ENCODE assay signal across 33 cellular contexts in the genomic region with DNA sequence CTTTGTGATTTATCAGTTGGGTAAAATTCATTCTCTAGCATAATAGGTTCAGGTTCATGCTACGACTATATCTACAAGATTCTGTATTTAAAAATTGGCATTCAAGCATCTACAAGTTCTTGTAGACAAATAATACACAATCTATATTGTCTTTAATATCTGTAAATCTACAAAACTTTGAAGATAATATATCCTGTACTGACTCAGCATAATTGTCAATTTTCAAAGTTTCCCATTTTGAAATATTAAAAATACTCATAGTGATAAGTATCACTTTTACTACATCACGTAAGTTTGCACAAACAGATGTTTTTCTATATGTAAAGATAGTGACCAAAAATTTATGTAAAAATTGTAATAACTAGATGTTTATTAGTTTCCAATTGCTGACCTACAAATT.
DNase-seq lines count a peak whose midpoint lies in the region; ATAC-seq, FAIRE-seq and TF ChIP-seq lines count a peak whose summit lies in the region.
"Had no signal": no experiment of that assay in that cellular context is flagged by ENCODE, and none has a peak within 500 bp of the region (broad histone marks: within the 10 kb centered on the region; RNA-seq: fewer than 3 reads in every experiment).

No MANE protein-coding gene starts in this region.

- H3K23ac ChIP-seq in IMR-90 (ENCODE audit: low read depth, low read length) = no peak overlapping the region

- in situ Hi-C loops in HepG2 (cut with HindIII; ENCODE audit: extremely low pct_ligation_motif_present, low pct_unique_long_range_greater_than_20kb) (no loop called here), IMR-90 (cut with MboI; ENCODE audit: low sequenced_read_pairs) (no loop called here)

- H3K4me2 ChIP-seq in HepG2 (ENCODE audit: low read depth, low read length) (no peak overlapping the region), A549 (no peak overlapping the region), IMR-90 (ENCODE audit: low read depth, low read length) (no peak overlapping the region)
- H3K4me2 ChIP-seq: BLaER1; BLaER1 treated with 17β-estradiol and CSF1 and Interleukin-3, amounts not matched to agents 10 nM and 100 nM had no signal

- no peaks in the 10 kb centered on the region for H3K9me1 ChIP-seq in IMR-90 (ENCODE audit: insufficient read depth, low read length)

- no peak for TF ChIP-seq EP300 in HepG2 (IDR thresholded peaks at IDR 0.05; ENCODE audit: low read depth in 2 of 2, low read length in 2 of 2)
- TF ChIP-seq EP300 in HepG2 (CRISPR knock-in tag; IDR thresholded peaks at IDR 0.05; ENCODE audit: borderline replicate concordance) = no peak
- no peak for TF ChIP-seq EP300 in A549 (IDR thresholded peaks at IDR 0.05)

- FAIRE-seq in HepG2 (lab: Jason Lieb, UNC) (no peak), A549 (lab: Jason Lieb, UNC) (no peak), frontal cortex (lab: Jason Lieb, UNC) (peak; percentile 42)
- FAIRE-seq: A204.1 had no signal

- no peak overlapping the region for H2BK20ac ChIP-seq in IMR-90 (ENCODE audit: low read depth, low read length)

- H3K14ac ChIP-seq in IMR-90 (replicated peaks; ENCODE audit: low read depth, low read length) = no peak overlapping the region

- BruUV-seq in HepG2 (replicated peaks; lab: Mats Ljungman, UMichigan) = no TSS peak
- no TSS peak for BruUV-seq in IMR-90 (replicated peaks; lab: Mats Ljungman, UMichigan)

- no peak overlapping the region for H3K18ac ChIP-seq in IMR-90 (ENCODE audit: low read depth, low read length)

- H3K79me1 ChIP-seq in IMR-90 (ENCODE audit: low read depth in 1 of 2, low read length in 2 of 2) = no peaks in the 10 kb centered on the region

- no peak overlapping the region for H3K4ac ChIP-seq in IMR-90 (ENCODE audit: low read depth, low read length)

- WGBS in HepG2 (ENCODE audit: low lambda C conversion rate) = 4% methylated on average over 2 of the region's 2 CpGs
- 43% methylated on average over 2 of the region's 2 CpGs for WGBS in right lobe of liver (ENCODE audit: insufficient coverage, low coverage, low lambda C conversion rate, missing lambda C conversion rate)
- WGBS in A549 (ENCODE audit: missing lambda C conversion rate) = 26% methylated on average over 2 of the region's 2 CpGs
- WGBS in IMR-90 (ENCODE audit: extremely low coverage in 2 of 2, insufficient read length in 1 of 2), 2 experiments = no CpG with 5 or more reads among the region's 2 CpGs

- CTCF ChIA-PET in HepG2 (lab: Yijun Ruan, JAX; ENCODE audit: low intra/inter-chr PET ratio, low total read pairs) = no interaction called here
- CTCF ChIA-PET in A549 (lab: Yijun Ruan, JAX) = no interaction called here
- CTCF ChIA-PET in IMR-90 (lab: Yijun Ruan, JAX) = no interaction called here

- no peak overlapping the region for H4K5ac ChIP-seq in IMR-90 (ENCODE audit: low read depth, low read length)

- TF ChIP-seq CTCF in HepG2 (CRISPR knock-in tag; IDR thresholded peaks at IDR 0.05) (no peak), right lobe of liver (IDR thresholded peaks at IDR 0.05) (no peak), A549 (IDR thresholded peaks at IDR 0.05) (no peak), IMR-90 (conservative IDR thresholded peaks at IDR 0.05; ENCODE audit: low read depth, low read length) (no peak)

- H2BK120ac ChIP-seq in IMR-90 (ENCODE audit: low read depth, low read length) = no peak overlapping the region

- H3K79me2 ChIP-seq in HepG2 (ENCODE audit: insufficient read depth, low read length) = no peaks in the 10 kb centered on the region

- H3K9me3 ChIP-seq in HepG2 (ENCODE audit: low read length) = no peaks in the 10 kb centered on the region
- H3K9me3 ChIP-seq in right lobe of liver = no peaks in the 10 kb centered on the region
- H3K9me3 ChIP-seq in A549 = no peaks in the 10 kb centered on the region
- H3K9me3 ChIP-seq in IMR-90 (ENCODE audit: control insufficient read depth, insufficient read depth, low read length) = no peaks in the 10 kb centered on the region
- H3K9me3 ChIP-seq: BE2C; BLaER1; BLaER1 treated with 17β-estradiol and CSF1 and Interleukin-3, amounts not matched to agents 10 nM and 100 nM; Caco-2 had no signal

- dilution Hi-C loops in IMR-90 (cut with HindIII; ENCODE audit: low sequenced_read_pairs, unreplicated experiment) = no loop called here

- no peak overlapping the region for H2AFZ ChIP-seq in HepG2 (ENCODE audit: low read length)
- no peak overlapping the region for H2AFZ ChIP-seq in IMR-90 (replicated peaks; ENCODE audit: low read length, poor library complexity)

- H3K4me1 ChIP-seq in HepG2 (ENCODE audit: insufficient read depth, low read length) (no peaks in the 10 kb centered on the region), right lobe of liver (no peaks in the 10 kb centered on the region), A549 (peaks cover 8% of the 10 kb centered on the region; the same call in 2 of the 3 replicates), IMR-90 (ENCODE audit: control insufficient read depth, insufficient read depth, low read length) (no peaks in the 10 kb centered on the region)
- H3K4me1 ChIP-seq: BE2C; BLaER1; BLaER1 treated with 17β-estradiol and CSF1 and Interleukin-3, amounts not matched to agents 10 nM and 100 nM; Caco-2 had no signal

- no peak overlapping the region for H2AK9ac ChIP-seq in IMR-90 (replicated peaks; ENCODE audit: low read depth, low read length, poor library complexity)

- H3K9ac ChIP-seq in HepG2 (ENCODE audit: insufficient read depth, low read depth, low read length) = no peak overlapping the region
- H3K9ac ChIP-seq in IMR-90 (ENCODE audit: low read depth, low read length) = no peak overlapping the region
- H3K9ac ChIP-seq: BLaER1; BLaER1 treated with 17β-estradiol and CSF1 and Interleukin-3, amounts not matched to agents 10 nM and 100 nM had no signal

- no peak for TF ChIP-seq POLR2A in HepG2 (IDR thresholded peaks at IDR 0.05; ENCODE audit: insufficient read depth in 1 of 2, low read depth in 2 of 2, low read length in 2 of 2)
- TF ChIP-seq POLR2A in right lobe of liver (IDR thresholded peaks at IDR 0.05) = no peak
- no peak for TF ChIP-seq POLR2A in A549 (IDR thresholded peaks at IDR 0.05; ENCODE audit: low read length)
- TF ChIP-seq POLR2A in IMR-90 (IDR thresholded peaks at IDR 0.05; ENCODE audit: low read depth, low read length) = no peak

- POLR2A ChIA-PET in HepG2 (lab: Yijun Ruan, JAX) = no interaction called here
- POLR2A ChIA-PET in A549 (lab: Yijun Ruan, JAX) = no interaction called here
- POLR2A ChIA-PET in IMR-90 (lab: Charles Lee; ENCODE audit: unreplicated experiment) = no interaction called here

- no peak overlapping the region for H4K91ac ChIP-seq in IMR-90 (ENCODE audit: insufficient read depth, low read depth, low read length)

- TF ChIP-seq RAD21 in HepG2 (CRISPR knock-in tag; IDR thresholded peaks at IDR 0.05) (no peak), A549 (conservative IDR thresholded peaks at IDR 0.05 in 1 of 2, IDR thresholded peaks at IDR 0.05 in 1 of 2) (no peak), IMR-90 (IDR thresholded peaks at IDR 0.05; ENCODE audit: low read length) (no peak)

- H3K27ac ChIP-seq in HepG2 (ENCODE audit: extremely low read length, insufficient read depth, low read length) = no peak overlapping the region
- no peak overlapping the region for H3K27ac ChIP-seq in right lobe of liver
- H3K27ac ChIP-seq in A549 = no peak overlapping the region
- H3K27ac ChIP-seq in IMR-90 (ENCODE audit: insufficient read depth, low read length) = no peak overlapping the region
- H3K27ac ChIP-seq: 22Rv1; BLaER1; BLaER1 treated with 17β-estradiol and CSF1 and Interleukin-3, amounts not matched to agents 10 nM and 100 nM; C4-2B had no signal

- H3K36me3 ChIP-seq in HepG2 (replicated peaks in 1 of 2; ENCODE audit: control insufficient read depth in 1 of 2, insufficient read depth in 2 of 2, low read length in 2 of 2) (no peaks in the 10 kb centered on the region), right lobe of liver (no peaks in the 10 kb centered on the region), IMR-90 (ENCODE audit: control insufficient read depth, insufficient read depth, low read length) (no peaks in the 10 kb centered on the region)
- H3K36me3 ChIP-seq: BE2C; BLaER1; BLaER1 treated with 17β-estradiol and CSF1 and Interleukin-3, amounts not matched to agents 10 nM and 100 nM had no signal

- H4K20me1 ChIP-seq in HepG2 (ENCODE audit: insufficient read depth, low read length) (no peaks in the 10 kb centered on the region), IMR-90 (ENCODE audit: insufficient read depth, low read length) (no peaks in the 10 kb centered on the region)
- H4K20me1 ChIP-seq: BLaER1; BLaER1 treated with 17β-estradiol and CSF1 and Interleukin-3, amounts not matched to agents 10 nM and 100 nM had no signal

- H3K4me3 ChIP-seq in HepG2 (replicated peaks in 1 of 3; ENCODE audit: insufficient read depth in 1 of 3, low read depth in 2 of 3, low read length in 3 of 3) (no peak overlapping the region), right lobe of liver (no peak overlapping the region), A549 (no peak overlapping the region), IMR-90 (ENCODE audit: insufficient read depth, low read depth, low read length) (no peak overlapping the region)
- H3K4me3 ChIP-seq: BLaER1; BLaER1 treated with 17β-estradiol and CSF1 and Interleukin-3, amounts not matched to agents 10 nM and 100 nM had no signal

- H2AK5ac ChIP-seq in IMR-90 (ENCODE audit: low read depth, low read length) = no peak overlapping the region

- no peak overlapping the region for H2BK15ac ChIP-seq in IMR-90 (ENCODE audit: low read depth, low read length)

- no peak for ATAC-seq in HepG2
- no peak for ATAC-seq in right lobe of liver
- no peak for ATAC-seq in A549
- ATAC-seq in IMR-90 (ENCODE audit: low read depth) = no peak
- no peak for ATAC-seq in HG03097 (IDR thresholded peaks at IDR 0.05; ENCODE audit: low FRiP score, unreplicated experiment)
- ATAC-seq: CD8-positive, alpha-beta T cell had no signal

- intact Hi-C loops in HepG2 (cut with micrococcal nuclease; ENCODE audit: unreplicated experiment) = no loop called here
- intact Hi-C loops in right lobe of liver (cut with DNase I) = no loop called here
- intact Hi-C loops in IMR-90 (cut with micrococcal nuclease) = no loop called here

- no peak overlapping the region for H4K8ac ChIP-seq in IMR-90 (ENCODE audit: low read depth in 2 of 2, low read length in 2 of 2)

- H3K56ac ChIP-seq in IMR-90 (ENCODE audit: extremely low read depth, insufficient read depth, low read length) = no peak overlapping the region

- H3K27me3 ChIP-seq in HepG2 (ENCODE audit: control insufficient read depth in 1 of 2, insufficient read depth in 2 of 2, low read length in 2 of 2) (no peaks in the 10 kb centered on the region), right lobe of liver (no peaks in the 10 kb centered on the region), IMR-90 (ENCODE audit: control insufficient read depth, insufficient read depth, low read length) (no peaks in the 10 kb centered on the region)
- H3K27me3 ChIP-seq: BE2C; BLaER1; BLaER1 treated with 17β-estradiol and CSF1 and Interleukin-3, amounts not matched to agents 10 nM and 100 nM had no signal

- H2BK5ac ChIP-seq in IMR-90 (ENCODE audit: low read depth, low read length, poor library complexity, severe bottlenecking) = no peak overlapping the region

- DNase-seq in HepG2 (ENCODE audit: low spot score) = no peak
- no peak for DNase-seq in right lobe of liver
- no peak for DNase-seq in A549 (ENCODE audit: low read depth in 1 of 2, low spot score in 1 of 2)
- no peak for DNase-seq in IMR-90
- no peak for DNase-seq in frontal cortex (ENCODE audit: low spot score in 2 of 2)
- no peak for DNase-seq in inferior parietal cortex (ENCODE audit: extremely low spot score)
- no peak for DNase-seq in UCSD-AML1 (lab: John Stamatoyannopoulos, UW; ENCODE audit: unreplicated experiment)
- DNase-seq: 8988T; ACHN; AML-193; BE2C; C1 segment of cervical spinal cord; Caco-2; Calu3; CD4-positive, alpha-beta memory T cell; CD4-positive, alpha-beta T cell; CD4-positive, CD25-positive, alpha-beta regulatory T cell; CD8-positive, alpha-beta memory T cell; CD8-positive, alpha-beta T cell; COR-L47; DMS 273 treated with DMSO at 0.1 percent for 48 hours; DMS153; DMS53; DMS79; DMS79 treated with DMSO at 0.1 percent for 48 hours; DND-41; EL had no signal

Comparison
In these comparisons a context has a peak if more than half of its experiments do, and no peak if none do; other contexts are left out.
1. Of the 38 proteins assayed by ChIP-seq in both HepG2 and A549: peak only in HepG2: none; only in A549: none; in both: MAFK; in neither: 37.